33 cellular contexts compared by ENCODE assay signal in the genomic region with DNA sequence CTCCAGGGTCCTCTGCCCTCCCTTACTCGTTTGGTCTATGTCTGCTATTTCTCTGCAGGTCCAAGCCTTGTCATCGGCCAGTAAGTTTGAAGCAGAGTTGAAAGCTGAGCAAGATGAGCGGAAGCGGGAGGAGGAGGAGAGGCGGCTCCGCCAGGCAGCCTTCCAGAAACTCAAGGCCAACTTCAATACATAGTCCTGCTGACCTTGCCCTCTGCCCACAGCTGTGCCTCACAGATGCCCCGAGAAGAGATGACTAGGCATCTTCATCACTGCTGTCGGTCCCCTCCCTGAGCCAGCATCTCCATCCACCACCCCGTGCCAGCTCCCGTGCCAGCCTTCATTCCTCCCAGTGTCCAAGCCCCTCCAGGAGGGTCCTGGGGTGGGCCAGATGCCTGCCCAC. TPM values are rescaled to one million over a fixed set of nuclear protein-coding genes. Genes with fewer than 3 reads are reported as not detected.
"Had no signal": no experiment of that assay in that cellular context is flagged by ENCODE, and none has a peak within 500 bp of the region (broad histone marks: within the 10 kb centered on the region; RNA-seq: fewer than 3 reads in every experiment).

No MANE protein-coding gene starts in this region.

- H2AFZ ChIP-seq: hepatocyte had no signal

- H3K36me3 Mint-ChIP-seq: memory B cell, natural killer cell had no signal

- H3K36me3 ChIP-seq: colonic mucosa, neutrophil, pancreas, right lobe of liver, upper lobe of left lung, uterus had no signal

- ATAC-seq: esophagus mucosa, foreskin keratinocyte, gastroesophageal sphincter, heart left ventricle, left colon, left ventricle myocardium superior, natural killer cell, pancreas had no signal

- H3K79me2 ChIP-seq: hepatocyte had no signal

- H3K4me2 ChIP-seq: hepatocyte had no signal

- H3K4me1 ChIP-seq: colonic mucosa, foreskin keratinocyte, gastroesophageal sphincter, heart left ventricle, right lobe of liver, tibial nerve, upper lobe of left lung, uterus had no signal

- H3K4me3 Mint-ChIP-seq: dendritic cell treated with granulocyte-macrophage colony-stimulating factor and Interleukin-4, amounts not matched to agents 40 ng/mL and 50 ng/mL, for 4 days; endodermal cell; memory B cell; natural killer cell had no signal

- H3K9me3 Mint-ChIP-seq: dendritic cell treated with granulocyte-macrophage colony-stimulating factor and Interleukin-4, amounts not matched to agents 40 ng/mL and 50 ng/mL, for 4 days; endodermal cell; memory B cell; natural killer cell had no signal

- FAIRE-seq: pancreas, small intestine had no signal

- DNase-seq: colonic mucosa; effector CD8-positive, alpha-beta T cell; endodermal cell; foreskin keratinocyte; heart left ventricle; islet precursor cell; kidney glomerular epithelial cell; left colon; left ventricle myocardium superior; natural killer cell; right lobe of liver; small intestine; stimulated activated CD4-positive, alpha-beta T cell treated with anti-CD3 and anti-CD28 coated beads, Interleukin-12 subunit alpha, Interleukin-12 subunit beta, amount 100 ng/mL, for 4 hours; stimulated activated CD4-positive, alpha-beta T cell treated with anti-CD3 and anti-CD28 coated beads, Interleukin-1b, Interleukin-23, amount 100 ng/mL, for 48 hours; stimulated activated CD4-positive, alpha-beta T cell treated with anti-CD3 and anti-CD28 coated beads, Interleukin-4, amount 100 ng/mL, for 1 hour; stimulated activated CD8-positive, alpha-beta memory T cell treated with anti-CD3 and anti-CD28 coated beads, Interleukin-4, amount 100 ng/mL, for 48 hours; stimulated activated naive CD4-positive, alpha-beta T cell treated with Interleukin-2 at 50 U/mL for 16 hours; stomach; uterus had no signal

- H3K27ac Mint-ChIP-seq: dendritic cell treated with granulocyte-macrophage colony-stimulating factor and Interleukin-4, amounts not matched to agents 40 ng/mL and 50 ng/mL, for 4 days; endodermal cell; memory B cell; natural killer cell; progenitor cell of endocrine pancreas had no signal

- H3K27me3 ChIP-seq: colonic mucosa, heart left ventricle, hepatocyte, pancreas, right lobe of liver, stomach, tibial nerve, upper lobe of left lung, uterus had no signal

- H3K4me1 Mint-ChIP-seq: endodermal cell, memory B cell had no signal

- H3K27ac ChIP-seq: colonic mucosa, epithelial cell of prostate, foreskin keratinocyte, gastroesophageal sphincter, heart left ventricle, hepatocyte, neutrophil, pancreas, right lobe of liver, stomach, thoracic aorta, tibial nerve, upper lobe of left lung, uterus had no signal

- H3K4me3 ChIP-seq: colonic mucosa, gastroesophageal sphincter, heart left ventricle, hepatocyte, lung, pancreas, right lobe of liver, stomach, thoracic aorta, tibial nerve, upper lobe of left lung, uterus had no signal

- H3K9me3 ChIP-seq: colonic mucosa, gastroesophageal sphincter, heart left ventricle, neutrophil, pancreas, right lobe of liver, stomach, thoracic aorta, tibial nerve, upper lobe of left lung, uterus had no signal

RNA-seq across cellular contexts. Expression of a gene that starts 48.1 kb away (rescaled TPM):
- total RNA-seq: foreskin keratinocyte had no signal
- polyA plus RNA-seq: foreskin keratinocyte, neural cell had no signal
